ENCODE assay signal across 12 cellular contexts in the genomic region with DNA sequence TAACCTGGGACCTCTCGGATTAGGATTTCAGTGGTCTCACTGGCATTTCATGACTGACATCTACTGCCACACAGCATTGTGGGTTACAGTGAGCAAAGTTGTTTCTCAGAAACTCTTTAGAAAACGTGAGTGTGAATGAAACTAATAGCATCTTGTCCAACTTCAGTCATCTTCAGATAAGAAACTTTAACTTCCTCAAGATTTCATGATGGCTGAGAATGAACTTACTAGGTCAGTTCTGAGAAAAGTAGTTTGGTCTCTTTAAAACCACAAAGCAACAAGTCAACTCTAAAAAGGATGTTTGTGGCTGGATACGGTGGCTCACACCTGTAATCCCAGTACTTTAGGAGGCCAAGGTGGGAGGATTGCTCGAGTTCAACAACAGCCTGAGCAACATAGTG.
DNase-seq lines count a peak whose midpoint lies in the region; ATAC-seq lines count a peak whose summit lies in the region.
"Had no signal": no experiment of that assay in that cellular context is flagged by ENCODE, and none has a peak within 500 bp of the region (broad histone marks: within the 10 kb centered on the region; RNA-seq: fewer than 3 reads in every experiment).

No MANE protein-coding gene starts in this region.

- H3K27me3 Mint-ChIP-seq in activated naive CD8-positive, alpha-beta T cell treated with anti-CD3 and anti-CD28 coated beads, Interleukin-2, amount 50 U/mL, for 24 hours = no peaks in the 10 kb centered on the region

- ATAC-seq in GM21576 (IDR thresholded peaks at IDR 0.05; ENCODE audit: unreplicated experiment) (peak; percentile 79), HG03280 (IDR thresholded peaks at IDR 0.05; ENCODE audit: unreplicated experiment) (peak; percentile 80)
- ATAC-seq in activated naive CD8-positive, alpha-beta T cell treated with anti-CD3 and anti-CD28 coated beads, Interleukin-2, amount 50 U/mL, for 24 hours = peak; percentile 72
- ATAC-seq: right cardiac atrium had no signal

- no peak overlapping the region for H3K4me3 Mint-ChIP-seq in activated naive CD8-positive, alpha-beta T cell treated with anti-CD3 and anti-CD28 coated beads, Interleukin-2, amount 50 U/mL, for 24 hours

- H3K9me3 Mint-ChIP-seq in activated naive CD8-positive, alpha-beta T cell treated with anti-CD3 and anti-CD28 coated beads, Interleukin-2, amount 50 U/mL, for 24 hours = no peaks in the 10 kb centered on the region

- peaks cover 10% of the 10 kb centered on the region for H3K4me1 Mint-ChIP-seq in activated naive CD8-positive, alpha-beta T cell treated with anti-CD3 and anti-CD28 coated beads, Interleukin-2, amount 50 U/mL, for 24 hours

- no peaks in the 10 kb centered on the region for H3K36me3 Mint-ChIP-seq in activated naive CD8-positive, alpha-beta T cell treated with anti-CD3 and anti-CD28 coated beads, Interleukin-2, amount 50 U/mL, for 24 hours (ENCODE audit: low read depth)

- DNase-seq in NOMO-1 treated with DMSO at 0.1 percent for 48 hours (lab: John Stamatoyannopoulos, UW; ENCODE audit: unreplicated experiment) (peak; percentile 17), NOMO-1 treated with dmso at 0.1 percent for 144 hours (lab: John Stamatoyannopoulos, UW; ENCODE audit: unreplicated experiment) (no peak), NCI-H2227 treated with DMSO at 0.1 percent for 48 hours (lab: John Stamatoyannopoulos, UW) (no peak), medulla oblongata (ENCODE audit: extremely low spot score) (no peak)
- DNase-seq in activated naive CD8-positive, alpha-beta T cell treated with anti-CD3 and anti-CD28 coated beads, Interleukin-2, amount 50 U/mL, for 24 hours = no peak
- DNase-seq in stimulated activated CD4-positive, alpha-beta T cell treated with anti-CD3 and anti-CD28 coated beads, Interleukin-2, amount 100 ng/mL, for 24 hours = no peak
- DNase-seq: activated CD8-positive, alpha-beta memory T cell treated with anti-CD3 and anti-CD28 coated beads, Interleukin-2, amount 50 U/mL, for 4 hours; NCI-H187; right cardiac atrium; SHP77 treated with DMSO at 0.1 percent for 48 hours had no signal

- H3K27ac Mint-ChIP-seq in activated naive CD8-positive, alpha-beta T cell treated with anti-CD3 and anti-CD28 coated beads, Interleukin-2, amount 50 U/mL, for 24 hours = no peak overlapping the region
